ENCODE assay signal across 24 cellular contexts in the genomic region with DNA sequence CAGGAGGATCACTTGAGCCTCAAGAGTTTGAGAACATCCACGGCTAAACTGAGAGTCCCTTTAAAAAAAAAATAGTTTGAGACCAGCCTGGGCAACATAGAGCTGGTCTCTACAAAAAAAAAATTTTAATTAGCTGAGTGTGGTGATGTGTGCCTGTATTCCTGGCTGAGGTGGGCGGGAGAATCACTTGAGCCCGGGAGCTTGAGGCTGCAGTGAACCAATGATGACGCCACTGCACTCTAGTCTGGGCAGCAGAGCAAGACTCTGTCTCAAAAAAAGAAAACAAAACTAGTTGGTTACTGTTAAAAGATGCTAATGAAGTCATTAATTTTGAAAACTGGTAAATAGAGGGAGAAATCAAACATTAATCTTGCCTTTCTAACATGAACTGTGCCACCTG.
"Had no signal": no experiment of that assay in that cellular context is flagged by ENCODE, and none has a peak within 500 bp of the region (broad histone marks: within the 10 kb centered on the region; RNA-seq: fewer than 3 reads in every experiment).

No MANE protein-coding gene starts in this region.

- H3K36me3 Mint-ChIP-seq: natural killer cell had no signal

- H3K27me3 ChIP-seq: ovary, stomach, tibial artery, upper lobe of left lung had no signal

- H3K27ac Mint-ChIP-seq: immature natural killer cell, natural killer cell had no signal

- H3K36me3 ChIP-seq: ovary had no signal

- H3K4me1 ChIP-seq: lower lobe of right lung, psoas muscle, upper lobe of left lung had no signal

- DNase-seq: dermis blood vessel endothelial cell; effector memory CD4-positive, alpha-beta T cell; erythroblast; hypothalamus; immature natural killer cell; islet precursor cell; left colon; left ventricle myocardium superior; lower lobe of right lung; natural killer cell; occipital lobe; ovary; posterior cingulate gyrus; psoas muscle; right cardiac atrium; stimulated activated CD4-positive, alpha-beta T cell treated with anti-CD3 and anti-CD28 coated beads, Interleukin-15, amount 100 ng/mL, for 24 hours; stimulated activated CD4-positive, alpha-beta T cell treated with anti-CD3 and anti-CD28 coated beads, Interleukin-2, amount 100 ng/mL, for 48 hours; stimulated activated CD8-positive, alpha-beta memory T cell treated with anti-CD3 and anti-CD28 coated beads, Interleukin-4, amount 100 ng/mL, for 48 hours; stimulated activated naive CD4-positive, alpha-beta T cell; stomach; tibial artery; upper lobe of left lung had no signal

- ATAC-seq: left colon, left ventricle myocardium superior, lower lobe of right lung, natural killer cell, psoas muscle, right cardiac atrium had no signal

- H3K9me3 ChIP-seq: lower lobe of right lung, ovary, psoas muscle, stomach, tibial artery, upper lobe of left lung had no signal

- H3K27ac ChIP-seq: coronary artery, lower lobe of right lung, ovary, psoas muscle, skin epidermis, stomach, tibial artery, upper lobe of left lung had no signal

- H3K9me3 Mint-ChIP-seq: immature natural killer cell, natural killer cell had no signal

- H3K4me3 ChIP-seq: coronary artery, lower lobe of right lung, ovary, psoas muscle, skin epidermis, stomach, tibial artery, upper lobe of left lung had no signal

- H3K4me3 Mint-ChIP-seq: immature natural killer cell, natural killer cell had no signal
